Comparison of ENCODE assay signal across 8 cellular contexts in the genomic region with DNA sequence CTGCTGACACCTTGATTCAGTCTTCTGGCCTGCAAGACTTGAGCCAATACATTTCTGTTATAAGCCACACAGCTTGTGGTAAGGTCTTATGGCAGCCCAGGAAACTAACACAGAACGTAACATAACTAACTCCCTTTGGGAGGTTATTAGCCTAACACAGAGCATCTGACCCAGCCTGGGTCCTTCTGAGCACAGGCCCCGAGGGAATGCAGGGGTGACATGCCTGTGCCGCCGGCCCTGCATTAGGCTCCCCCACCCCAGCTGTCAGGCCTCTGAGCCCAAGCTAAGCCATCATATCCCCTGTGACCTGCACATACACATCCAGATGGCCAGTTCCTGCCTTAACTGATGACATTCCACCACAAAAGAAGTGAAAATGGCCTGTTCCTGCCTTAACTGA. TPM values are rescaled to one million over a fixed set of nuclear protein-coding genes. Genes with fewer than 3 reads are reported as not detected.
"Had no signal": no experiment of that assay in that cellular context is flagged by ENCODE, and none has a peak within 500 bp of the region (broad histone marks: within the 10 kb centered on the region; RNA-seq: fewer than 3 reads in every experiment).

No MANE protein-coding gene starts in this region.

RNA-seq across cellular contexts. Expression of a gene that starts 16.0 kb away (rescaled TPM):
- total RNA-seq: activated CD4-positive, alpha-beta memory T cell treated with anti-CD3 and anti-CD28 coated beads, Interleukin-2, amount 10 ng/mL, durations not matched to agents 7 days and 5 days; activated CD8-positive, alpha-beta memory T cell treated with anti-CD3 and anti-CD28 coated beads, Interleukin-2, amount 10 ng/mL, durations not matched to agents 7 days and 5 days had no signal

RNA-seq across cellular contexts. Expression of a gene that starts 40.1 kb away (rescaled TPM):
- total RNA-seq: activated CD4-positive, alpha-beta memory T cell treated with anti-CD3 and anti-CD28 coated beads, Interleukin-2, amount 10 ng/mL, durations not matched to agents 7 days and 5 days; activated CD8-positive, alpha-beta memory T cell treated with anti-CD3 and anti-CD28 coated beads, Interleukin-2, amount 10 ng/mL, durations not matched to agents 7 days and 5 days; bronchial epithelial cell; MCF 10A; NCI-H460; RPMI7951; SK-MEL-5; T-cell had no signal
